Comparison of ENCODE assay signal across 11 cellular contexts in genomic region chrX:134603806-134604700, GRCh38. TPM values are rescaled to one million over a fixed set of nuclear protein-coding genes. Genes with fewer than 3 reads are reported as not detected.
DNase-seq lines count a peak whose midpoint lies in the region; ATAC-seq and TF ChIP-seq lines count a peak whose summit lies in the region.
"Had no signal": no experiment of that assay in that cellular context is flagged by ENCODE, and none has a peak within 500 bp of the region (broad histone marks: within the 10 kb centered on the region; RNA-seq: fewer than 3 reads in every experiment).

No MANE protein-coding gene starts in this region.

- ATAC-seq in gastroesophageal sphincter (peak; percentile 83), HG03135 (IDR thresholded peaks at IDR 0.05; ENCODE audit: unreplicated experiment) (no peak), GM18520 (IDR thresholded peaks at IDR 0.05; ENCODE audit: unreplicated experiment) (no peak), HG02588 (IDR thresholded peaks at IDR 0.05; ENCODE audit: unreplicated experiment) (no peak)
- ATAC-seq: naive thymus-derived CD8-positive, alpha-beta T cell had no signal

- peaks cover 6% of the 10 kb centered on the region for H3K27me3 Mint-ChIP-seq in MCF 10A (ENCODE audit: insufficient read depth, unreplicated experiment)

- H3K4me1 ChIP-seq in breast epithelium (no peaks in the 10 kb centered on the region), gastroesophageal sphincter (no peaks in the 10 kb centered on the region), uterus (no peaks in the 10 kb centered on the region)

- H3K4me3 Mint-ChIP-seq in MCF 10A (ENCODE audit: unreplicated experiment) = no peak overlapping the region
- H3K4me3 Mint-ChIP-seq: CD4-positive, alpha-beta T cell; naive thymus-derived CD8-positive, alpha-beta T cell had no signal

- peaks cover 0 to 6% of the 10 kb centered on the region in 2 donors for H3K9me3 ChIP-seq in breast epithelium
- H3K9me3 ChIP-seq in gastroesophageal sphincter = no peaks in the 10 kb centered on the region
- H3K9me3 ChIP-seq in uterus = no peaks in the 10 kb centered on the region

- H3K27me3 ChIP-seq in breast epithelium (peaks cover 0 to 27% of the 10 kb centered on the region in 2 donors), gastroesophageal sphincter (no peaks in the 10 kb centered on the region), uterus (no peaks in the 10 kb centered on the region)

- TF ChIP-seq CTCF in MCF 10A (IDR thresholded peaks at IDR 0.05; ENCODE audit: unreplicated experiment) = peak; percentile 15
- TF ChIP-seq CTCF in breast epithelium (IDR thresholded peaks at IDR 0.05) = no peak
- TF ChIP-seq CTCF in gastroesophageal sphincter (IDR thresholded peaks at IDR 0.05) = peak in 2 of 4 experiments; percentile 7 to 19
- no peak for TF ChIP-seq CTCF in uterus (IDR thresholded peaks at IDR 0.05)

- H3K36me3 ChIP-seq in breast epithelium (no peaks in the 10 kb centered on the region), gastroesophageal sphincter (no peaks in the 10 kb centered on the region), uterus (no peaks in the 10 kb centered on the region)

- intact Hi-C loops in MCF 10A (cut with micrococcal nuclease) = loop anchor here (1.0 to 5.0 kb wide), 5 partner anchors 67 to 147 kb away; no protein-coding TSS in a partner anchor
- intact Hi-C loops in breast epithelium (cut with DNase I; ENCODE audit: low total_unique reads) = no loop called here
- intact Hi-C loops in uterus (cut with DNase I; ENCODE audit: low total_unique reads) = no loop called here

- H3K27ac Mint-ChIP-seq in MCF 10A (ENCODE audit: low read depth, unreplicated experiment) = peak overlapping the region; percentile 3
- H3K27ac Mint-ChIP-seq: CD4-positive, alpha-beta T cell; naive thymus-derived CD8-positive, alpha-beta T cell had no signal

- TF ChIP-seq POLR2A in breast epithelium (IDR thresholded peaks at IDR 0.05) = no peak
- TF ChIP-seq POLR2A in gastroesophageal sphincter (IDR thresholded peaks at IDR 0.05) = no peak
- no peak for TF ChIP-seq POLR2A in uterus (IDR thresholded peaks at IDR 0.05)

- no peaks in the 10 kb centered on the region for H3K9me3 Mint-ChIP-seq in MCF 10A (ENCODE audit: unreplicated experiment)

- TF ChIP-seq EP300 in gastroesophageal sphincter (IDR thresholded peaks at IDR 0.05) = no peak

- DNase-seq in MCF 10A (ENCODE audit: unreplicated experiment) (peak; percentile 94), breast epithelium (ENCODE audit: low spot score in 2 of 2) (no peak), T1000 (lab: John Stamatoyannopoulos, UW) (peak; percentile 51), uterus (peak; percentile 31 to 43)
- DNase-seq: activated CD8-positive, alpha-beta memory T cell treated with anti-CD3 and anti-CD28 coated beads for 24 hours; CD4-positive, alpha-beta T cell; naive thymus-derived CD8-positive, alpha-beta T cell had no signal

- no peaks in the 10 kb centered on the region for H3K36me3 Mint-ChIP-seq in MCF 10A (ENCODE audit: insufficient read depth, unreplicated experiment)
- H3K36me3 Mint-ChIP-seq: naive thymus-derived CD8-positive, alpha-beta T cell had no signal

- 74 to 78% methylated on average over 2 to 3 of the region's 3 CpGs for WGBS in gastroesophageal sphincter (ENCODE audit: low coverage in 1 of 2), 2 donors

- POLR2A ChIA-PET in MCF 10A (lab: Yijun Ruan, JAX) = interaction anchor here (0.7 to 2.7 kb wide), 9 partner anchors 10 to 120 kb away, joined by 3 to 13 read pairs (median 4); no protein-coding TSS in a partner anchor

- CTCF ChIA-PET in MCF 10A (lab: Yijun Ruan, JAX) = interaction anchor here (0.6 to 2.5 kb wide), 13 partner anchors 12 to 179 kb away, joined by 3 to 16 read pairs (median 4); no protein-coding TSS in a partner anchor

- TSS peak; percentile 85 for BruUV-seq in MCF 10A (replicated peaks; lab: Mats Ljungman, UMichigan)

- H3K4me3 ChIP-seq in breast epithelium (no peak overlapping the region), gastroesophageal sphincter (no peak overlapping the region), uterus (no peak overlapping the region)

- H3K27ac ChIP-seq in breast epithelium = no peak overlapping the region
- peak overlapping the region in 1 of 4 donors; percentile 22 for H3K27ac ChIP-seq in gastroesophageal sphincter
- no peak overlapping the region for H3K27ac ChIP-seq in uterus

- peaks cover 8% of the 10 kb centered on the region for H3K4me1 Mint-ChIP-seq in MCF 10A (ENCODE audit: insufficient read depth, unreplicated experiment)
- H3K4me1 Mint-ChIP-seq: naive thymus-derived CD8-positive, alpha-beta T cell had no signal

RNA-seq across cellular contexts. Expression of gene PLAC1, which starts 54.2 kb away (rescaled TPM):
- 0.83 and 0.91 TPM in 2 replicates for total RNA-seq in MCF 10A (2022)
- total RNA-seq in breast epithelium = not detected
- total RNA-seq in gastroesophageal sphincter = not detected
- total RNA-seq in uterus = 1 to 10 TPM in 1 of 4 donors, not detected in 3; 1.9 TPM
- total RNA-seq: CD4-positive, alpha-beta T cell; naive thymus-derived CD8-positive, alpha-beta T cell had no signal

Comparison
In these comparisons a context has a peak if more than half of its experiments do, and no peak if none do; other contexts are left out.
1. DNase-seq: peak in MCF 10A (single experiment), T1000 (single experiment) and uterus (2 of 2); none in breast epithelium (0 of 2).